10 cellular contexts compared by ENCODE assay signal in genomic region chr7:17275749-17276671, GRCh38. TPM values are rescaled to one million over a fixed set of nuclear protein-coding genes. Genes with fewer than 3 reads are reported as not detected.
DNase-seq lines count a peak whose midpoint lies in the region; ATAC-seq, FAIRE-seq and TF ChIP-seq lines count a peak whose summit lies in the region.
"Had no signal": no experiment of that assay in that cellular context is flagged by ENCODE, and none has a peak within 500 bp of the region (broad histone marks: within the 10 kb centered on the region; RNA-seq: fewer than 3 reads in every experiment).

No MANE protein-coding gene starts in this region.

- TF ChIP-seq RAD21 in A549 (conservative IDR thresholded peaks at IDR 0.05 in 1 of 2, IDR thresholded peaks at IDR 0.05 in 1 of 2): peak in 1 of 2 experiments; percentile 3; a peak in 3 of 5 replicates

- 60% methylated on average over 4 of the region's 4 CpGs for WGBS in A549 (ENCODE audit: missing lambda C conversion rate)

- H3K4me2 ChIP-seq in A549: peak overlapping the region; percentile 22

- peaks cover 20% of the 10 kb centered on the region for H3K4me1 ChIP-seq in A549

- H3K27me3 Mint-ChIP-seq in mesothelial cell of epicardium (ENCODE audit: low read depth): no peaks in the 10 kb centered on the region
- H3K27me3 Mint-ChIP-seq: CD4-positive, alpha-beta memory T cell had no signal

- ATAC-seq in A549: peak; percentile 97 to 99
- ATAC-seq in HG03159 (IDR thresholded peaks at IDR 0.05; ENCODE audit: unreplicated experiment): no peak
- no peak for ATAC-seq in HG03457 (IDR thresholded peaks at IDR 0.05; ENCODE audit: unreplicated experiment)

- peak in 1 of 2 experiments; percentile 77 for DNase-seq in A549 (ENCODE audit: low read depth in 1 of 2, low spot score in 1 of 2)
- DNase-seq in M059J (ENCODE audit: low read depth): peak; percentile 90
- DNase-seq in dedifferentiated amniotic fluid mesenchymal stem cell (ENCODE audit: extremely low spot score): peak; percentile 98
- no peak for DNase-seq in mesothelial cell of epicardium (ENCODE audit: low spot score in 2 of 2, unreplicated experiment in 2 of 2)
- DNase-seq in stimulated activated CD4-positive, alpha-beta T cell treated with anti-CD3 and anti-CD28 coated beads, Interleukin-4, amount 100 ng/mL, for 1 hour: no peak
- DNase-seq in effector CD8-positive, alpha-beta T cell (lab: John Stamatoyannopoulos, UW): no peak
- DNase-seq: CD4-positive, alpha-beta memory T cell; NCI-H774 had no signal

- H3K36me3 Mint-ChIP-seq in mesothelial cell of epicardium: peaks cover 5% of the 10 kb centered on the region

- no peak overlapping the region for H3K4me3 ChIP-seq in A549

- no peak for FAIRE-seq in A549 (lab: Jason Lieb, UNC)

- H3K4me1 Mint-ChIP-seq in mesothelial cell of epicardium: peaks cover 19% of the 10 kb centered on the region

- TF ChIP-seq CTCF in A549 (IDR thresholded peaks at IDR 0.05) (no peak), mesothelial cell of epicardium (IDR thresholded peaks at IDR 0.05; ENCODE audit: unreplicated experiment) (no peak)

- TF ChIP-seq POLR2A in A549 (IDR thresholded peaks at IDR 0.05; ENCODE audit: low read length): no peak

- peaks cover 20% of the 10 kb centered on the region for H3K9me3 Mint-ChIP-seq in mesothelial cell of epicardium

- H3K4me3 Mint-ChIP-seq in mesothelial cell of epicardium: no peak overlapping the region

- peaks cover 5% of the 10 kb centered on the region for H3K9me3 ChIP-seq in A549

- POLR2A ChIA-PET in A549 (lab: Yijun Ruan, JAX): interaction anchor here (0.6 to 2.6 kb wide), 4 partner anchors 23 to 146 kb away, joined by 3 to 20 read pairs (median 4); partner anchors contain the start of gene AHR

- peak; percentile 57 to 73; a peak in 2 of 5 replicates for TF ChIP-seq EP300 in A549 (IDR thresholded peaks at IDR 0.05)

- peak overlapping the region; percentile 87 for H3K27ac Mint-ChIP-seq in mesothelial cell of epicardium

- H3K27ac ChIP-seq in A549: peak overlapping the region; percentile 27 to 65; a peak in 5 of 6 replicates

- CTCF ChIA-PET in A549 (lab: Yijun Ruan, JAX): interaction anchor here (0.8 to 3.4 kb wide), 7 partner anchors 13 to 293 kb away, joined by 3 to 21 read pairs (median 3); no protein-coding TSS in a partner anchor

TF ChIP-seq in A549, 52 proteins besides CTCF, POLR2A, EP300 and RAD21:
- TF ChIP-seq FOSL2 (IDR thresholded peaks at IDR 0.05): peak; percentile 72
- TF ChIP-seq FOSL2 (CRISPR knock-in tag; IDR thresholded peaks at IDR 0.05): peak; percentile 80
- TF ChIP-seq HOXA7 (CRISPR knock-in tag; IDR thresholded peaks at IDR 0.05): no peak
- TF ChIP-seq JUNB (IDR thresholded peaks at IDR 0.05): peak; percentile 94
- no peak for TF ChIP-seq RFX5 (IDR thresholded peaks at IDR 0.05)
- peak; percentile 88 for TF ChIP-seq GATA3 (IDR thresholded peaks at IDR 0.05; ENCODE audit: borderline replicate concordance)
- TF ChIP-seq CEBPB (IDR thresholded peaks at IDR 0.05): peak; percentile 81 to 84
- TF ChIP-seq JUN (IDR thresholded peaks at IDR 0.05): peak; percentile 28 to 79; a peak in 2 of 5 replicates
- TF ChIP-seq SMC3 (IDR thresholded peaks at IDR 0.05): peak; percentile 39; the same call in 2 of the 3 replicates
- peak; percentile 71 for TF ChIP-seq HES2 (IDR thresholded peaks at IDR 0.05)
- peak; percentile 78; the same call in 1 of the 3 replicates for TF ChIP-seq BCL3 (IDR thresholded peaks at IDR 0.05)
TF ChIP-seq in A549: peak in this region for 8.

RNA-seq across cellular contexts. Expression of gene AHR, which starts 22.4 kb away (rescaled TPM):
- polyA plus RNA-seq in A549 (2011; rRNA removed) (14.3 and 50.1 TPM in 2 replicates), A549 (2017; fragmentation: RNase III; extraction: RNeasy Plus Mini Kit Qiagen cat#74134 plus additional on column Dnase treatment) (7.8 to 11.4 TPM (median 9.1 TPM) in 3 replicates)
- 1.9 and 2.4 TPM in 2 replicates for polyA plus RNA-seq in A549 (2012; cell fraction: cytosol; rRNA removed)
- polyA plus RNA-seq in A549 (2012; cell fraction: nucleus; rRNA removed): 4.5 and 7.6 TPM in 2 replicates
- 14.6 and 15.9 TPM in 2 replicates for polyA minus RNA-seq in A549 (2011; rRNA and poly(A)+ RNA removed)
- 83.6 and 110 TPM in 2 replicates for total RNA-seq in M059J (2014; rRNA removed; shearing (Covaris generic))
- total RNA-seq in mesothelial cell of epicardium: 45.6 to 49.7 TPM (median 48.0 TPM) in 3 replicates

Comparison
In these comparisons a context has a peak if more than half of its experiments do, and no peak if none do; other contexts are left out.
1. ATAC-seq: peak in A549 (2 of 2); none in HG03159 (single experiment) and HG03457 (single experiment).
2. DNase-seq: peak in M059J (single experiment) and dedifferentiated amniotic fluid mesenchymal stem cell (single experiment); none in mesothelial cell of epicardium (0 of 2), stimulated activated CD4-positive, alpha-beta T cell treated with anti-CD3 and anti-CD28 coated beads, Interleukin-4, amount 100 ng/mL, for 1 hour (single experiment) and effector CD8-positive, alpha-beta T cell (single experiment).